Comparison of ENCODE assay signal across 16 cellular contexts in the genomic region with DNA sequence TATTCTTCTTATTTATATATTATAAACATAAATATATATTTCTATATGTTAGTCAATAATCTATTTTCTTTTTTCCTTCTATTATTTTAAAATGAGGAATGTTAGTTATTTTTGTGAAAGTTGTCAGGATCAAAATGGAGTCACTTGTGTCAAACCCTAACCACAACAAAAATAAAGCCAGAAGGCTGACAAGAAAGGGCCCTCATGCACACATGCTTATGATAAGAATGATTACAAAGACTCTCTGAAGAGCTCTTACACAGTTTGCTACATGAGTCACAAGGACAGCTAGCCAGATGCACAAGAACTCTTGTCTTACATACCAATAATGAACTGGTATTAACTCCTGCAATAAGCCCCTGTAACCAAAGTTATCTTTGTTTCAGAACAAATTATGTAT.
DNase-seq lines count a peak whose midpoint lies in the region; TF ChIP-seq lines count a peak whose summit lies in the region.
"Had no signal": no experiment of that assay in that cellular context is flagged by ENCODE, and none has a peak within 500 bp of the region (broad histone marks: within the 10 kb centered on the region; RNA-seq: fewer than 3 reads in every experiment).

No MANE protein-coding gene starts in this region.

- TF ChIP-seq CTCF in fibroblast of mammary gland (conservative IDR thresholded peaks at IDR 0.05; ENCODE audit: control insufficient read depth, insufficient read depth, low read depth, low read length) (no peak), GM20000 (IDR thresholded peaks at IDR 0.05; ENCODE audit: extremely low read depth, missing control alignments) (no peak)

- H3K4me3 ChIP-seq in fibroblast of mammary gland (ENCODE audit: control insufficient read depth, low read depth, low read length) (no peak overlapping the region), skeletal muscle cell (ENCODE audit: low read depth, low read length) (no peak overlapping the region)
- H3K4me3 ChIP-seq: MG63, psoas muscle, SJCRH30 had no signal

- peak; percentile 59 for DNase-seq in EH (ENCODE audit: low read depth)
- DNase-seq in RKO (ENCODE audit: low spot score): peak; percentile 32
- DNase-seq in fibroblast of mammary gland (ENCODE audit: low read depth): peak; percentile 79
- DNase-seq in skeletal muscle cell (ENCODE audit: low read depth): peak; percentile 32
- DNase-seq in SIG-M5 (lab: John Stamatoyannopoulos, UW): no peak
- DNase-seq in DMS 273 (lab: John Stamatoyannopoulos, UW; ENCODE audit: unreplicated experiment): no peak
- no peak for DNase-seq in GM20000 (ENCODE audit: low spot score)
- DNase-seq: activated CD8-positive, alpha-beta T cell treated with anti-CD3 and anti-CD28 coated beads, Interleukin-2, amount 10 ng/mL, durations not matched to agents 7 days and 5 days; activated T-cell treated with anti-CD3 and anti-CD28 coated beads, Interleukin-2, amount 50 U/mL, for 72 hours; glutamatergic neuron; MG63; natural killer cell; NCI-H526 treated with DMSO at 0.1 percent for 48 hours; psoas muscle; SJCRH30; stimulated activated CD4-positive, alpha-beta T cell treated with anti-CD3 and anti-CD28 coated beads, Interleukin-12 subunit alpha, Interleukin-12 subunit beta, amount 100 ng/mL, for 4 hours had no signal

Comparison
In these comparisons a context has a peak if more than half of its experiments do, and no peak if none do; other contexts are left out.
1. DNase-seq: peak in EH (single experiment), RKO (single experiment), fibroblast of mammary gland (single experiment) and skeletal muscle cell (single experiment); none in SIG-M5 (single experiment), DMS 273 (single experiment) and GM20000 (single experiment).